Comparison of ENCODE assay signal across 8 cellular contexts in the genomic region with DNA sequence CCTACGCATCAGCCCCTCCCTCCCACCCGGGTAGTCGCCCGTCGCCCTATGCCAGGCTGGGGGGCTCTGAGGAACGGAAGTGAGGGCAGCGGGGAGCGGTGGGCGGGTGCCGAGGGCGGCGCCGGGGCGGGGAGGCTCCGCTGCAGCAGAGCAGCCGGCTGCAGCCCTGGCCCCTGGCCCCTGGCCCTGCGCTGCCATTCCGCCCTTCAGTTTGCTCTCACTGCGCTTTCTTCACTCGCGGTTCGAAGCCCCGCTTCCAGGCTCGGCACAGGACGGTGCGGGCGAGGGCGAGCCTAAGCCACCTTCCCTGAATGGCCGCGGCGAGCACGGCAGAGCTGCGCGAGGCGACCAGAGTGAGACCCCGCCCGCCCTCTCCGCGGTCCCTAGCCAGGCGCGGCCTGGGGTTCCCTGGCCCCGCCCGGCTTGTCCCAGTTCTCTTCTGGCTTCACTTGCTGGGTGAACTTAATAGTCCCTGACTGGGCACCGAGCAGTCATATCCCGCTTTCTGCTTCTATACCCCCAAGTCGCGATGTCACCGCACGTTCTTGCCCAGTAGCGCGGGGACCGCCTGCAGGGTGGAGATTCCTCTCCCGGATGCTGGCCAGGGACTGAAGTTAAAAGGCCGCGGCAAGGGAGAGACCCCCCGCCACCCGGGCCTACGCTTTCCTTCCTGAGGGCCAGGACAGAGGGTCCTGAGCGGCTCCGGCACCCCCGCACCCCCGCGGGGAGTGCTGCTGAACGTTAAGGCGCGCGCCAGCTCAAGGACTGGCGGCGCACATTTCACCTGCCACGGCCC. TPM values are rescaled to one million over a fixed set of nuclear protein-coding genes. Genes with fewer than 3 reads are reported as not detected.
A peak's percentile ranks its signal among the peaks of the same experiment; 100 is the strongest.
DNase-seq lines count a peak whose midpoint lies in the region; ATAC-seq, FAIRE-seq and TF ChIP-seq lines count a peak whose summit lies in the region.

No MANE protein-coding gene starts in this region.

- H3K27ac ChIP-seq in MM.1S (ENCODE audit: low read length), result no peak overlapping the region
- H3K27ac ChIP-seq in keratinocyte (ENCODE audit: control insufficient read depth, insufficient read depth, low read length), result no peak overlapping the region

- H3F3A ChIP-seq in MM.1S (ENCODE audit: insufficient read depth, low read length), result 0 out of 2 replicates have a peak, but pooled peaks cover 2% of the 10 kb centered on the region

- peaks cover 45 to 66% of the 10 kb centered on the region in 2 donors for H3K27me3 Mint-ChIP-seq in stimulated activated naive B cell treated with anti-CD40 and anti-IgM and Interleukin-4, amounts not matched to agents 10 μg/mL and 1 μg/mL and 100 μg/mL, for 72 hours

- H3K9me3 Mint-ChIP-seq in stimulated activated naive B cell treated with anti-CD40 and anti-IgM and Interleukin-4, amounts not matched to agents 10 μg/mL and 1 μg/mL and 100 μg/mL, for 72 hours, result peaks cover 18% of the 10 kb centered on the region in 2 donors

- in situ Hi-C loops in HAP-1 (cut with MboI; ENCODE audit: low sequenced_read_pairs), result no loop called here
- in situ Hi-C loops in astrocyte of the cerebellum (cut with HindIII; ENCODE audit: low sequenced_read_pairs), result no loop called here

- peak overlapping the region; percentile 92 to 95 for H3K4me3 Mint-ChIP-seq in stimulated activated naive B cell treated with anti-CD40 and anti-IgM and Interleukin-4, amounts not matched to agents 10 μg/mL and 1 μg/mL and 100 μg/mL, for 72 hours

- FAIRE-seq in keratinocyte (lab: Jason Lieb, UNC), result no peak

- H2AFZ ChIP-seq in MM.1S (ENCODE audit: low read length) (peak overlapping the region; percentile 99), keratinocyte (ENCODE audit: control insufficient read depth, low read length) (peak overlapping the region; percentile 68)

- H3K79me2 ChIP-seq in MM.1S (ENCODE audit: low read length), result peaks cover 3% of the 10 kb centered on the region; the same call in 1 of the 2 replicates
- H3K79me2 ChIP-seq in keratinocyte (ENCODE audit: control insufficient read depth, insufficient read depth, low read length), result no peaks in the 10 kb centered on the region

- H3K4me3 ChIP-seq in HAP-1, result peak overlapping the region; percentile 92
- peak overlapping the region; percentile 79 for H3K4me3 ChIP-seq in MM.1S (ENCODE audit: low read length)
- peak overlapping the region; percentile 85 for H3K4me3 ChIP-seq in astrocyte of the cerebellum (ENCODE audit: low read depth, low read length)
- peak overlapping the region; percentile 61 to 96 (median 79) for H3K4me3 ChIP-seq in keratinocyte (ENCODE audit: control insufficient read depth in 2 of 3, extremely low read depth in 1 of 3, insufficient read depth in 2 of 3, low read depth in 1 of 3, low read length in 3 of 3)

- H3K36me3 Mint-ChIP-seq in stimulated activated naive B cell treated with anti-CD40 and anti-IgM and Interleukin-4, amounts not matched to agents 10 μg/mL and 1 μg/mL and 100 μg/mL, for 72 hours, result peaks cover 8 to 11% of the 10 kb centered on the region in 2 donors

- H3K4me2 ChIP-seq in MM.1S (ENCODE audit: low read depth, low read length), result peak overlapping the region; percentile 98
- H3K4me2 ChIP-seq in keratinocyte (ENCODE audit: control insufficient read depth, extremely low read depth, insufficient read depth, low read depth, low read length), result peak overlapping the region; percentile 72

- peaks cover 12 to 16% of the 10 kb centered on the region in 2 donors for H3K4me1 Mint-ChIP-seq in stimulated activated naive B cell treated with anti-CD40 and anti-IgM and Interleukin-4, amounts not matched to agents 10 μg/mL and 1 μg/mL and 100 μg/mL, for 72 hours

- H3K27me3 ChIP-seq in HAP-1 (ENCODE audit: low read depth) (no peaks in the 10 kb centered on the region), MM.1S (replicated peaks; ENCODE audit: insufficient read depth, low read length) (no peaks in the 10 kb centered on the region; the same call in 1 of the 2 replicates), keratinocyte (ENCODE audit: control insufficient read depth, extremely low read depth, insufficient read depth, low read length) (peaks cover 16% of the 10 kb centered on the region)

- ATAC-seq in stimulated activated naive B cell treated with anti-CD40 and anti-IgM and Interleukin-4, amounts not matched to agents 10 μg/mL and 1 μg/mL and 100 μg/mL, for 72 hours (replicated peaks), result peak; percentile 49 to 56

- H3K4me1 ChIP-seq in HAP-1 (peaks cover 12% of the 10 kb centered on the region; the same call in 1 of the 2 replicates), MM.1S (ENCODE audit: low read length) (peaks cover 7% of the 10 kb centered on the region; the same call in 1 of the 2 replicates), keratinocyte (ENCODE audit: control insufficient read depth, extremely low read depth, insufficient read depth, low read length) (peaks cover 12% of the 10 kb centered on the region)

- no peaks in the 10 kb centered on the region for H3K9me2 ChIP-seq in MM.1S (replicated peaks; ENCODE audit: insufficient read depth, low read length)

- H4K20me1 ChIP-seq in MM.1S (ENCODE audit: insufficient read depth, low read length), result no peaks in the 10 kb centered on the region
- no peaks in the 10 kb centered on the region for H4K20me1 ChIP-seq in keratinocyte (ENCODE audit: control insufficient read depth, extremely low read depth, insufficient read depth, low read length)

- H3K36me3 ChIP-seq in HAP-1 (replicated peaks) (0 out of 2 replicates have a peak, but pooled peaks cover 3% of the 10 kb centered on the region), MM.1S (replicated peaks; ENCODE audit: insufficient read depth, low read length) (no peaks in the 10 kb centered on the region), keratinocyte (ENCODE audit: control insufficient read depth in 2 of 2, extremely low read depth in 1 of 2, insufficient read depth in 2 of 2, low read length in 2 of 2) (no peaks in the 10 kb centered on the region)

- H3K27ac Mint-ChIP-seq in stimulated activated naive B cell treated with anti-CD40 and anti-IgM and Interleukin-4, amounts not matched to agents 10 μg/mL and 1 μg/mL and 100 μg/mL, for 72 hours, result peak overlapping the region; percentile 62

- dilution Hi-C loops in keratinocyte (cut with MboI; ENCODE audit: extremely low pct_ligation_motif_present, low sequenced_read_pairs), result no loop called here

- H3K9me3 ChIP-seq in HAP-1 (peaks cover 3% of the 10 kb centered on the region; the same call in 1 of the 2 replicates), MM.1S (replicated peaks; ENCODE audit: insufficient read depth, low read length) (no peaks in the 10 kb centered on the region), keratinocyte (ENCODE audit: control insufficient read depth, low read depth, low read length) (peaks cover 1% of the 10 kb centered on the region)

- TF ChIP-seq CTCF in MM.1S (IDR thresholded peaks at IDR 0.05; ENCODE audit: low read length) (no peak), astrocyte of the cerebellum (IDR thresholded peaks at IDR 0.05; ENCODE audit: low read depth, low read length, missing control alignments) (no peak), keratinocyte (optimal IDR thresholded peaks at IDR 0.05 in 1 of 3, IDR thresholded peaks at IDR 0.05 in 1 of 3, conservative IDR thresholded peaks at IDR 0.05 in 1 of 3; ENCODE audit: extremely low read depth in 1 of 3, insufficient read depth in 2 of 3, low read length in 3 of 3) (no peak)

- DNase-seq in NCI-H146 treated with DMSO at 0.1 percent for 48 hours (lab: John Stamatoyannopoulos, UW; ENCODE audit: unreplicated experiment) (peak; percentile 72), NCI-H146 (lab: John Stamatoyannopoulos, UW) (no peak), HAP-1 (ENCODE audit: low spot score in 2 of 2) (no peak), MM.1S (peak; percentile 41), astrocyte of the cerebellum (ENCODE audit: low read depth) (no peak), keratinocyte (ENCODE audit: low read depth, low spot score) (no peak), epidermal melanocyte (ENCODE audit: insufficient read length, low spot score) (no peak)
- peak; percentile 6 for DNase-seq in stimulated activated naive B cell treated with anti-CD40 and anti-IgM and Interleukin-4, amounts not matched to agents 10 μg/mL and 1 μg/mL and 100 μg/mL, for 72 hours

- H3K9ac ChIP-seq in MM.1S (ENCODE audit: low read length) (peak overlapping the region; percentile 24; the same call in 1 of the 2 replicates), keratinocyte (ENCODE audit: control insufficient read depth, extremely low read depth, insufficient read depth, low read length) (peak overlapping the region; percentile 15)

- H3K9me1 ChIP-seq in keratinocyte (ENCODE audit: control insufficient read depth, extremely low read depth, insufficient read depth, low read length), result no peaks in the 10 kb centered on the region

RNA-seq across cellular contexts. Expression of a gene that starts 0.6 kb away (rescaled TPM):
- polyA plus RNA-seq in keratinocyte, result 2.0 to 2.4 TPM (median 2.2 TPM) in 3 replicates
- 0.62 TPM for polyA plus RNA-seq in keratinocyte (2011; ENCODE audit: low read depth)
- polyA plus RNA-seq in keratinocyte (2011; cell fraction: cytosol; rRNA removed), result 1.1 and 2.7 TPM in 2 replicates
- polyA plus RNA-seq in keratinocyte (2011; cell fraction: nucleus; rRNA removed), result 2.3 and 3.8 TPM in 2 replicates
- polyA plus RNA-seq in keratinocyte (2012; ENCODE audit: low replicate concordance), result 0.61 and 0.89 TPM in 2 replicates
- 2.9 to 8.1 TPM (median 3.2 TPM) in 3 replicates for polyA minus RNA-seq in keratinocyte
- 0.96 TPM for polyA minus RNA-seq in keratinocyte (2011; cell fraction: cytosol; rRNA and poly(A)+ RNA removed)
- 1.8 and 7.8 TPM in 2 replicates for polyA minus RNA-seq in keratinocyte (2011; cell fraction: nucleus; rRNA and poly(A)+ RNA removed)

Comparison
In these comparisons a context has a peak if more than half of its experiments do, and no peak if none do; other contexts are left out.
1. DNase-seq: peak in NCI-H146 treated with DMSO at 0.1 percent for 48 hours (single experiment), MM.1S (single experiment) and stimulated activated naive B cell treated with anti-CD40 and anti-IgM and Interleukin-4, amounts not matched to agents 10 μg/mL and 1 μg/mL and 100 μg/mL, for 72 hours (single experiment); none in NCI-H146 (single experiment), HAP-1 (0 of 2), astrocyte of the cerebellum (single experiment), keratinocyte (single experiment) and epidermal melanocyte (single experiment).
2. Peak in every context shown above with its lines, with median percentiles within 50 percentile points of each other: H3K4me3 ChIP-seq.